Comparison of ENCODE assay signal across 1 cellular context in genomic region chr4:39620551-39620950, GRCh38.
TF ChIP-seq lines count a peak whose summit lies in the region.

No MANE protein-coding gene starts in this region.

TF ChIP-seq in IMR-90, 13 proteins besides CTCF, POLR2A, EP300 and RAD21 (continued from another document):
- TF ChIP-seq MXI1 (IDR thresholded peaks at IDR 0.05; ENCODE audit: borderline replicate concordance, low read depth, low read length): no peak
- TF ChIP-seq NFE2L2 (IDR thresholded peaks at IDR 0.05; ENCODE audit: low read depth, low read length): no peak
- TF ChIP-seq, protein P1, sequence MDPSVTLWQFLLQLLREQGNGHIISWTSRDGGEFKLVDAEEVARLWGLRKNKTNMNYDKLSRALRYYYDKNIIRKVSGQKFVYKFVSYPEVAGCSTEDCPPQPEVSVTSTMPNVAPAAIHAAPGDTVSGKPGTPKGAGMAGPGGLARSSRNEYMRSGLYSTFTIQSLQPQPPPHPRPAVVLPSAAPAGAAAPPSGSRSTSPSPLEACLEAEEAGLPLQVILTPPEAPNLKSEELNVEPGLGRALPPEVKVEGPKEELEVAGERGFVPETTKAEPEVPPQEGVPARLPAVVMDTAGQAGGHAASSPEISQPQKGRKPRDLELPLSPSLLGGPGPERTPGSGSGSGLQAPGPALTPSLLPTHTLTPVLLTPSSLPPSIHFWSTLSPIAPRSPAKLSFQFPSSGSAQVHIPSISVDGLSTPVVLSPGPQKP (IDR thresholded peaks at IDR 0.05; ENCODE audit: borderline replicate concordance, low read depth, low read length): no peak
- no peak for TF ChIP-seq FOS (IDR thresholded peaks at IDR 0.05; ENCODE audit: low read depth, low read length)
